Comparison of ENCODE assay signal across 18 cellular contexts in genomic region chr19:38812841-38813320, GRCh38. TPM values are rescaled to one million over a fixed set of nuclear protein-coding genes. Genes with fewer than 3 reads are reported as not detected.
DNase-seq lines count a peak whose midpoint lies in the region; ATAC-seq, FAIRE-seq and TF ChIP-seq lines count a peak whose summit lies in the region.
"Had no signal": no experiment of that assay in that cellular context is flagged by ENCODE, and none has a peak within 500 bp of the region (broad histone marks: within the 10 kb centered on the region; RNA-seq: fewer than 3 reads in every experiment).

Gene LGALS4 (minus strand): TSS chr19:38812945. CDS start chr19:38812886, 59 bp downstream.

- H2BK15ac ChIP-seq in IMR-90 (ENCODE audit: low read depth, low read length), result no peak within 1 kb of the TSS

- no peak for TF ChIP-seq POLR2A in A549 (IDR thresholded peaks at IDR 0.05; ENCODE audit: low read length)
- no peak for TF ChIP-seq POLR2A in IMR-90 (IDR thresholded peaks at IDR 0.05; ENCODE audit: low read depth, low read length)

- peak within 1 kb of the TSS; percentile 4 for H3K4me3 Mint-ChIP-seq in nephron progenitor cell
- H3K4me3 Mint-ChIP-seq: activated naive CD8-positive, alpha-beta T cell treated with anti-CD3 and anti-CD28 coated beads, Interleukin-2, amount 10 ng/mL, durations not matched to agents 7 days and 5 days had no signal

- CTCF ChIA-PET in A549 (lab: Yijun Ruan, JAX) (interaction anchor here (0.9 to 2.0 kb wide), 9 partner anchors 11 to 411 kb away, joined by 3 to 7 read pairs (median 4); partner anchors contain the start of genes FAM98C, MRPS12 and SARS2), IMR-90 (lab: Yijun Ruan, JAX) (no interaction called here)

- H3K4me3 ChIP-seq in A549 (no peak within 1 kb of the TSS), IMR-90 (ENCODE audit: insufficient read depth, low read depth, low read length) (no peak within 1 kb of the TSS), heart right ventricle (no peak within 1 kb of the TSS)
- H3K4me3 ChIP-seq: GM23248, smooth muscle cell had no signal

- no TSS peak for BruUV-seq in IMR-90 (replicated peaks; lab: Mats Ljungman, UMichigan)

- no peaks in the 10 kb centered on the region for H3K9me3 ChIP-seq in A549
- no peaks in the 10 kb centered on the region for H3K9me3 ChIP-seq in IMR-90 (ENCODE audit: control insufficient read depth, insufficient read depth, low read length)
- H3K9me3 ChIP-seq in heart right ventricle, result no peaks in the 10 kb centered on the region

- H3K4me2 ChIP-seq in A549, result no peak within 1 kb of the TSS
- no peak within 1 kb of the TSS for H3K4me2 ChIP-seq in IMR-90 (ENCODE audit: low read depth, low read length)
- H3K4me2 ChIP-seq: smooth muscle cell had no signal

- no peak within 1 kb of the TSS for H4K8ac ChIP-seq in IMR-90 (ENCODE audit: low read depth in 2 of 2, low read length in 2 of 2)

- H3K4me1 ChIP-seq in A549 (peaks cover 13% of the 10 kb centered on the region), IMR-90 (ENCODE audit: control insufficient read depth, insufficient read depth, low read length) (no peaks in the 10 kb centered on the region), heart right ventricle (no peaks in the 10 kb centered on the region)

- POLR2A ChIA-PET in A549 (lab: Yijun Ruan, JAX), result interaction anchor here (0.6 to 0.7 kb wide), 2 partner anchors 37 to 83 kb away, joined by 3 read pairs; no protein-coding TSS in a partner anchor
- POLR2A ChIA-PET in IMR-90 (lab: Charles Lee; ENCODE audit: unreplicated experiment), result no interaction called here

- no peak within 1 kb of the TSS for H3K14ac ChIP-seq in IMR-90 (replicated peaks; ENCODE audit: low read depth, low read length)

- H2AFZ ChIP-seq in IMR-90 (replicated peaks; ENCODE audit: low read length, poor library complexity), result peak within 1 kb of the TSS; percentile 21
- H2AFZ ChIP-seq: GM23248 had no signal

- no peaks in the 10 kb centered on the region for H4K20me1 ChIP-seq in IMR-90 (ENCODE audit: insufficient read depth, low read length)

- H3K36me3 ChIP-seq in IMR-90 (ENCODE audit: control insufficient read depth, insufficient read depth, low read length) (peaks cover 25% of the 10 kb centered on the region), heart right ventricle (peaks cover 0 to 42% (median 25%) of the 10 kb centered on the region in 9 donors)

- TF ChIP-seq CTCF in A549 (IDR thresholded peaks at IDR 0.05), result no peak
- no peak for TF ChIP-seq CTCF in IMR-90 (conservative IDR thresholded peaks at IDR 0.05; ENCODE audit: low read depth, low read length)
- no peak for TF ChIP-seq CTCF in heart right ventricle (IDR thresholded peaks at IDR 0.05)
- TF ChIP-seq CTCF in nephron progenitor cell (IDR thresholded peaks at IDR 0.05), result no peak

- peak within 1 kb of the TSS; percentile 92 for H3K27ac Mint-ChIP-seq in nephron progenitor cell
- H3K27ac Mint-ChIP-seq: activated naive CD8-positive, alpha-beta T cell treated with anti-CD3 and anti-CD28 coated beads, Interleukin-2, amount 10 ng/mL, durations not matched to agents 7 days and 5 days had no signal

- intact Hi-C loops in IMR-90 (cut with micrococcal nuclease) (no loop called here), heart right ventricle (cut with DNase I) (no loop called here)

- in situ Hi-C loops in IMR-90 (cut with MboI; ENCODE audit: low sequenced_read_pairs), result no loop called here

- no peak within 1 kb of the TSS for H3K18ac ChIP-seq in IMR-90 (ENCODE audit: low read depth, low read length)

- no peaks in the 10 kb centered on the region for H3K79me1 ChIP-seq in IMR-90 (ENCODE audit: low read depth in 1 of 2, low read length in 2 of 2)

- dilution Hi-C loops in IMR-90 (cut with HindIII; ENCODE audit: low sequenced_read_pairs, unreplicated experiment), result no loop called here

- ATAC-seq in A549 (peak; percentile 37 to 45), IMR-90 (ENCODE audit: low read depth) (no peak), heart right ventricle (peak in 6 of 8 donors; percentile 15 to 71 (median 36)), HG02973 (IDR thresholded peaks at IDR 0.05; ENCODE audit: unreplicated experiment) (no peak), GM19463 (IDR thresholded peaks at IDR 0.05; ENCODE audit: unreplicated experiment) (no peak), GM21717 (IDR thresholded peaks at IDR 0.05; ENCODE audit: unreplicated experiment) (no peak)

- peak in 1 of 2 experiments; percentile 44 for DNase-seq in A549 (ENCODE audit: low read depth in 1 of 2, low spot score in 1 of 2)
- no peak for DNase-seq in IMR-90
- no peak for DNase-seq in heart right ventricle
- DNase-seq in nephron progenitor cell, result no peak
- no peak for DNase-seq in effector CD8-positive, alpha-beta T cell (lab: John Stamatoyannopoulos, UW)
- DNase-seq: activated CD4-positive, CD25-positive, alpha-beta regulatory T cell treated with anti-CD3 and anti-CD28 coated beads, Interleukin-2, amount 50 U/mL, for 72 hours; activated naive CD8-positive, alpha-beta T cell treated with anti-CD3 and anti-CD28 coated beads, Interleukin-2, amount 10 ng/mL, durations not matched to agents 7 days and 5 days; DMS 273 treated with DMSO at 0.1 percent for 48 hours; erythroblast; GM23248; Karpas-422; left cardiac atrium; NCI-H146 had no signal

- FAIRE-seq in A549 (lab: Jason Lieb, UNC), result no peak

- peaks cover 3% of the 10 kb centered on the region for H3K27me3 Mint-ChIP-seq in nephron progenitor cell (ENCODE audit: low read depth, poor library complexity)
- H3K27me3 Mint-ChIP-seq: activated naive CD8-positive, alpha-beta T cell treated with anti-CD3 and anti-CD28 coated beads, Interleukin-2, amount 10 ng/mL, durations not matched to agents 7 days and 5 days had no signal

- peaks cover 8% of the 10 kb centered on the region for H3K4me1 Mint-ChIP-seq in nephron progenitor cell
- H3K4me1 Mint-ChIP-seq: activated naive CD8-positive, alpha-beta T cell treated with anti-CD3 and anti-CD28 coated beads, Interleukin-2, amount 10 ng/mL, durations not matched to agents 7 days and 5 days had no signal

- no peak for TF ChIP-seq EP300 in A549 (IDR thresholded peaks at IDR 0.05)

- no peak within 1 kb of the TSS for H4K91ac ChIP-seq in IMR-90 (ENCODE audit: insufficient read depth, low read depth, low read length)

- H3K9ac ChIP-seq in IMR-90 (ENCODE audit: low read depth, low read length), result no peak within 1 kb of the TSS
- H3K9ac ChIP-seq: GM23248 had no signal

- H3K27ac ChIP-seq in A549 (peak within 1 kb of the TSS in 1 of 2 experiments; percentile 31; a peak in 3 of 6 replicates), IMR-90 (ENCODE audit: insufficient read depth, low read length) (no peak within 1 kb of the TSS), heart right ventricle (no peak within 1 kb of the TSS)
- H3K27ac ChIP-seq: GM23248 had no signal

- 79% methylated on average over 15 of the region's 15 CpGs for WGBS in A549 (ENCODE audit: missing lambda C conversion rate)
- 94% methylated on average over 5 of the region's 15 CpGs; no CpG with 5 or more reads in 1 of the 2 experiments for WGBS in IMR-90 (ENCODE audit: extremely low coverage in 2 of 2, insufficient read length in 1 of 2), 2 experiments
- WGBS in heart right ventricle, 2 donors, result 78 to 81% methylated on average over 15 of the region's 15 CpGs

- H2AK5ac ChIP-seq in IMR-90 (ENCODE audit: low read depth, low read length), result no peak within 1 kb of the TSS

- no peak for TF ChIP-seq RAD21 in A549 (conservative IDR thresholded peaks at IDR 0.05 in 1 of 2, IDR thresholded peaks at IDR 0.05 in 1 of 2)
- no peak for TF ChIP-seq RAD21 in IMR-90 (IDR thresholded peaks at IDR 0.05; ENCODE audit: low read length)

- no peak within 1 kb of the TSS for H2BK120ac ChIP-seq in IMR-90 (ENCODE audit: low read depth, low read length)

- peak within 1 kb of the TSS; percentile 72 for H2AK9ac ChIP-seq in IMR-90 (replicated peaks; ENCODE audit: low read depth, low read length, poor library complexity)

- peaks cover 4% of the 10 kb centered on the region for H3K9me3 Mint-ChIP-seq in nephron progenitor cell
- H3K9me3 Mint-ChIP-seq: activated naive CD8-positive, alpha-beta T cell treated with anti-CD3 and anti-CD28 coated beads, Interleukin-2, amount 10 ng/mL, durations not matched to agents 7 days and 5 days had no signal

- H3K36me3 Mint-ChIP-seq in nephron progenitor cell (ENCODE audit: low read depth), result peaks cover 21% of the 10 kb centered on the region

- no peak within 1 kb of the TSS for H3K4ac ChIP-seq in IMR-90 (ENCODE audit: low read depth, low read length)

- H2BK5ac ChIP-seq in IMR-90 (ENCODE audit: low read depth, low read length, poor library complexity, severe bottlenecking), result no peak within 1 kb of the TSS

- H4K5ac ChIP-seq in IMR-90 (ENCODE audit: low read depth, low read length), result no peak within 1 kb of the TSS

- H3K56ac ChIP-seq in IMR-90 (ENCODE audit: extremely low read depth, insufficient read depth, low read length), result no peak within 1 kb of the TSS

- H3K9me1 ChIP-seq in IMR-90 (ENCODE audit: insufficient read depth, low read length), result 0 out of 2 replicates have a peak, but pooled peaks cover 6% of the 10 kb centered on the region

- H2BK20ac ChIP-seq in IMR-90 (ENCODE audit: low read depth, low read length), result no peak within 1 kb of the TSS

- H3K23ac ChIP-seq in IMR-90 (ENCODE audit: low read depth, low read length), result no peak within 1 kb of the TSS

- no peaks in the 10 kb centered on the region for H3K27me3 ChIP-seq in IMR-90 (ENCODE audit: control insufficient read depth, insufficient read depth, low read length)
- H3K27me3 ChIP-seq in heart right ventricle, result no peaks in the 10 kb centered on the region

TF ChIP-seq in IMR-90, 13 proteins besides CTCF, POLR2A, EP300 and RAD21 (continues in another document):
- no peak for TF ChIP-seq ELK1 (IDR thresholded peaks at IDR 0.05; ENCODE audit: borderline replicate concordance, low read depth, low read length)

RNA-seq across cellular contexts. Expression of gene LGALS4, which starts in this region (rescaled TPM):
- polyA plus RNA-seq in A549 (2011; rRNA removed) (2.5 and 3.3 TPM in 2 replicates), A549 (2017; fragmentation: RNase III; extraction: RNeasy Plus Mini Kit Qiagen cat#74134 plus additional on column Dnase treatment) (0.38 to 0.94 TPM (median 0.84 TPM) in 3 replicates), IMR-90 (2012; rRNA removed) (0.10 and 0.29 TPM in 2 replicates), heart right ventricle (1 to 10 TPM in 1 of 2 donors, under 1 TPM in 1; 0.30 to 2.6 TPM)
- polyA plus RNA-seq in A549 (2012; cell fraction: cytosol; rRNA removed), result 0.87 and 1.2 TPM in 2 replicates
- 4.4 and 6.3 TPM in 2 replicates for polyA plus RNA-seq in A549 (2012; cell fraction: nucleus; rRNA removed)
- polyA minus RNA-seq in A549 (2011; rRNA and poly(A)+ RNA removed), result 1.7 and 2.4 TPM in 2 replicates
- total RNA-seq in IMR-90 (2012; rRNA removed) (not detected in 2 replicates), heart right ventricle (1 to 10 TPM in 2 of 10 donors, under 1 TPM in 6, not detected in 2; 0.16 to 2.0 (median 0.81) TPM)
- not detected in 2 replicates for polyA plus RNA-seq in IMR-90 (2012; cell fraction: cytosol; rRNA removed)
- 1.2 and 1.3 TPM in 2 replicates for polyA plus RNA-seq in IMR-90 (2012; cell fraction: nucleus; rRNA removed; ENCODE audit: low replicate concordance)
- total RNA-seq: GM23248, NCI-H460, smooth muscle cell had no signal

Comparison
In these comparisons a context has a peak if more than half of its experiments do, and no peak if none do; other contexts are left out.
1. ATAC-seq: peak in A549 (2 of 2) and heart right ventricle (6 of 8); none in IMR-90 (single experiment), HG02973 (single experiment), GM19463 (single experiment) and GM21717 (single experiment).